In the genomic region with DNA sequence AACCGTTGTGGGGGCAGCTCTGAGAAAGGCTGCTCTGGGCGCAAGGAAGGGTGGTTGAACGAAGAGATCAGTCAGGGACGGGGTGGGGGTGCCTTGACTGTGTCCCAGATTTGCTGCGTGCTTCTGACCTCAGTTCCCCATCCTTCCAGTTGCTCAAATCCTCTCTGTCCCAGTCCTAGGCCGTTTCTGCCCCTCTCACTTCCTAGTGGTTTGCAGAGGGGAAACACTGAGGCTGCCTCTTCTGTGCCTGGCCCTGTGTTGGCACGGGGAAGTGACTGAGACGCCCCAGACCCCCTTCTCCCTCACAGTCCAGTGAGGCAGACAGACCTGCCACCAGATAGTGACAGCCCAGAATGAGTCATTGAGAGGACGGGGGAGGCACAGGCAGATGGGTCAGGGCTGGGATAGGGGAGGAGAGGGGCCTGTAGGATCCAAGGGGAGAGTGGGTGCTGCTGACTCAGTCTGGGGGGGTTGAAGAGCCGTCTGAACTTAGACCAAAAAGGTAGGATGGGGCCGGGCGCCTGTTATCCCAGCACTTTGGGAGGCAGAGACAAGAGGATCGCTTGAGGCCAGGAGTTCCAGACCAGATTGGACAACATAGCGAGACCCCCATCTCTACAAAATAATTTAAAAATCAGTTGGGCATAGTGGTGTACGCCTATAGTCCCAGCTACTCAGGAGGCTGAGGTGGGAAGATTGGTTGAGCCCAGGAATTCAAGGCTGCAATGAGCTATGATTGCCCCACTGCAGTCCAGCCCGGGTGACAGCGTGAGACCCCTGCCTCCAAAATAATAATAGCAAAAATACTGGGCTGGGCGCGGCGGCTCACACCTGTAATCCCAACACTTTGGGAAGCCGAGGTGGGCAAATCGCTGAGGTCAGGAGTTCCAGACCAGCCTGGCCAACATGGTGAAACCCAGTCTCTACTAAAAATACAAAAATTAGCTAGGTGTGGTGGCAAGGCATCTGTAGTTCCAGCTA, we compare ENCODE assay signal across 8 cellular contexts.
A peak's percentile ranks its signal among the peaks of the same experiment; 100 is the strongest.
DNase-seq lines count a peak whose midpoint lies in the region; ATAC-seq lines count a peak whose summit lies in the region.

No MANE protein-coding gene starts in this region.

- no peak for ATAC-seq in HG03108 (IDR thresholded peaks at IDR 0.05; ENCODE audit: unreplicated experiment)

- H3K36me3 ChIP-seq in stomach smooth muscle (ENCODE audit: control insufficient read depth in 2 of 2, insufficient read depth in 2 of 2, low read length in 2 of 2) = peaks cover 3 to 6% of the 10 kb centered on the region in 2 donors

- DNase-seq in CD1c-positive myeloid dendritic cell (ENCODE audit: extremely low spot score) = peak; percentile 84
- peak; percentile 18 to 42 for DNase-seq in Kasumi-1 (lab: John Stamatoyannopoulos, UW)
- peak; percentile 82 for DNase-seq in islet precursor cell
- no peak for DNase-seq in central memory CD4-positive, alpha-beta T cell
- DNase-seq in NCI-H526 (lab: John Stamatoyannopoulos, UW) = no peak

- H3K27ac ChIP-seq in angular gyrus (ENCODE audit: low read depth, low read length) (peak overlapping the region; percentile 37), stomach smooth muscle (ENCODE audit: low read length) (peak overlapping the region; percentile 70)

- peaks cover 14% of the 10 kb centered on the region for H3K4me1 ChIP-seq in stomach smooth muscle (ENCODE audit: control insufficient read depth, insufficient read depth, low read length)

- H3K4me3 ChIP-seq in stomach smooth muscle (ENCODE audit: low read length in 2 of 2) = peak overlapping the region; percentile 69 to 76

- peak overlapping the region; percentile 53 to 66 for H3K9ac ChIP-seq in stomach smooth muscle (ENCODE audit: low read length in 2 of 2)

- no peaks in the 10 kb centered on the region for H3K27me3 ChIP-seq in stomach smooth muscle (ENCODE audit: control insufficient read depth in 1 of 2, insufficient read depth in 2 of 2, low read length in 2 of 2)

- H3K9me3 ChIP-seq in stomach smooth muscle (ENCODE audit: control insufficient read depth in 2 of 2, low read length in 2 of 2) = no peaks in the 10 kb centered on the region

Comparison
In these comparisons a context has a peak if more than half of its experiments do, and no peak if none do; other contexts are left out.
1. DNase-seq: peak in CD1c-positive myeloid dendritic cell (single experiment), Kasumi-1 (2 of 2) and islet precursor cell (single experiment); none in central memory CD4-positive, alpha-beta T cell (single experiment) and NCI-H526 (0 of 2).